In the genomic region with DNA sequence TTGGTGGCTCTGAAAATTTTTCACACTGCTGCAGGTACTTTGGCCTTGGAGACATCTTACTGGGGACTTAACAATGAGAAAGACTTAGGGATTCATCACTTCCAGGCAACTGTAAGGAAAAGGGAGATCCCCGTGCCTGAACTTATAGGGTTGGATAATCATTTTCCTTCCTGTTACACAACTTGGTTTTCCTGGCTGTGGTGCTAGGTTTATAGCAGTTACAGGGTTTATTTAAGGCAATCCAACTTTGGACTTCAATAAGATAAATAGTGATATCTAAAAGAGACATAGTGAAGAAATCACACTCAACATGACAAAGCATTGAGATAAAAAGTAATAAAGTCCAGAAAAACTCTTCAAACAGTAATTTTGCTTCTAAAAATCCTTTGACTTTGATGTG, we compare ENCODE assay signal across 28 cellular contexts.
DNase-seq lines count a peak whose midpoint lies in the region; ATAC-seq, FAIRE-seq and TF ChIP-seq lines count a peak whose summit lies in the region.
"Had no signal": no experiment of that assay in that cellular context is flagged by ENCODE, and none has a peak within 500 bp of the region (broad histone marks: within the 10 kb centered on the region; RNA-seq: fewer than 3 reads in every experiment).

No MANE protein-coding gene starts in this region.

- no peak overlapping the region for H3K27ac ChIP-seq in GM23338 (ENCODE audit: low read depth)
- H3K27ac ChIP-seq in mesenchymal stem cell (ENCODE audit: low read length, poor library complexity, severe bottlenecking), result no peak overlapping the region
- H3K27ac ChIP-seq: ascending aorta, left lung, upper lobe of left lung had no signal

- CTCF ChIA-PET in Calu3 (lab: Charles Lee), result interaction anchor here (0.7 kb wide), 1 partner anchor 1776 kb away, joined by 3 read pairs; no protein-coding TSS in a partner anchor

- no peaks in the 10 kb centered on the region for H3K9me3 ChIP-seq in mesenchymal stem cell (ENCODE audit: control insufficient read depth, low read length)
- H3K9me3 ChIP-seq: ascending aorta, BE2C, left lung, MG63, upper lobe of left lung had no signal

- no peak for TF ChIP-seq CTCF in GM23338 (conservative IDR thresholded peaks at IDR 0.05; ENCODE audit: low read depth in 2 of 2)
- TF ChIP-seq CTCF in fibroblast of villous mesenchyme (IDR thresholded peaks at IDR 0.05; ENCODE audit: insufficient read depth, low read depth, low read length), result no peak
- no peak for TF ChIP-seq CTCF in Calu3 (IDR thresholded peaks at IDR 0.05; ENCODE audit: unreplicated experiment)

- H2AK5ac ChIP-seq in mesenchymal stem cell (ENCODE audit: low read length, severe bottlenecking), result no peak overlapping the region

- no peak overlapping the region for H4K8ac ChIP-seq in mesenchymal stem cell (ENCODE audit: low read length)

- no peak overlapping the region for H3K9ac ChIP-seq in mesenchymal stem cell (ENCODE audit: low read length)

- H3K27ac Mint-ChIP-seq in GM23338 (no peak overlapping the region), Calu3 (ENCODE audit: unreplicated experiment) (no peak overlapping the region)
- H3K27ac Mint-ChIP-seq: activated CD4-positive, alpha-beta memory T cell treated with anti-CD3 and anti-CD28 coated beads, Interleukin-2, amount 10 ng/mL, durations not matched to agents 7 days and 5 days; activated naive CD8-positive, alpha-beta T cell treated with anti-CD3 and anti-CD28 coated beads for 36 hours; activated T-helper 2 cell treated with anti-CD3 and anti-CD28 coated beads, Interferon-gamma antibody, Interleukin-2, Interleukin-4, amounts not matched to agents 10 μg/mL and 5 μg/mL and 100 μg/mL, durations not matched to agents 14 hours and 24 hours and 36 hours; natural killer cell had no signal

- H2AFZ ChIP-seq in GM23338 (peak overlapping the region; percentile 63; the same call in 1 of the 2 replicates), mesenchymal stem cell (ENCODE audit: low read depth, low read length) (no peak overlapping the region)

- no peaks in the 10 kb centered on the region for H3K79me1 ChIP-seq in mesenchymal stem cell (replicated peaks; ENCODE audit: low read length, poor library complexity, severe bottlenecking)

- H2BK12ac ChIP-seq in mesenchymal stem cell (ENCODE audit: low read length in 2 of 2), result no peak overlapping the region

- no peaks in the 10 kb centered on the region for H3K79me2 ChIP-seq in GM23338 (replicated peaks; ENCODE audit: insufficient read depth)

- no peak overlapping the region for H3K4me3 Mint-ChIP-seq in GM23338
- no peak overlapping the region for H3K4me3 Mint-ChIP-seq in Calu3 (ENCODE audit: low read depth, unreplicated experiment)
- H3K4me3 Mint-ChIP-seq: activated CD4-positive, alpha-beta memory T cell treated with anti-CD3 and anti-CD28 coated beads, Interleukin-2, amount 10 ng/mL, durations not matched to agents 7 days and 5 days; activated naive CD8-positive, alpha-beta T cell treated with anti-CD3 and anti-CD28 coated beads for 36 hours; natural killer cell had no signal

- no TSS peak for BruUV-seq in Calu3 (replicated peaks; lab: Mats Ljungman, UMichigan)

- intact Hi-C loops in Calu3 (cut with micrococcal nuclease; ENCODE audit: unreplicated experiment), result no loop called here

- H3K9me2 ChIP-seq in GM23338 (ENCODE audit: insufficient read depth), result no peaks in the 10 kb centered on the region

- DNase-seq in GM23338 (ENCODE audit: low spot score) (no peak), fibroblast of villous mesenchyme (ENCODE audit: low read depth) (peak; percentile 74), mesenchymal stem cell (peak; percentile 71), Calu3 (no peak), OCI-M1 (lab: John Stamatoyannopoulos, UW) (no peak)
- DNase-seq: activated CD4-positive, alpha-beta memory T cell treated with anti-CD3 and anti-CD28 coated beads, Interleukin-2, amount 10 ng/mL, durations not matched to agents 7 days and 5 days; activated CD8-positive, alpha-beta memory T cell treated with anti-CD3 and anti-CD28 coated beads, Interleukin-2, amount 50 U/mL, for 48 hours; activated naive CD8-positive, alpha-beta T cell treated with anti-CD3 and anti-CD28 coated beads for 36 hours; BE2C; central memory CD4-positive, alpha-beta T cell; foreskin melanocyte; H7; left lung; MG63; natural killer cell; NCI-H2029; NCI-H69; retina; stimulated activated CD4-positive, alpha-beta T cell treated with anti-CD3 and anti-CD28 coated beads, Interleukin-4, amount 100 ng/mL, for 1 hour; upper lobe of left lung had no signal

- H3K4me3 ChIP-seq in GM23338 (no peak overlapping the region), fibroblast of villous mesenchyme (ENCODE audit: low read depth, low read length) (no peak overlapping the region), mesenchymal stem cell (ENCODE audit: insufficient read depth in 1 of 2, low read depth in 1 of 2, low read length in 2 of 2) (no peak overlapping the region)
- H3K4me3 ChIP-seq: ascending aorta, K562, left lung, MG63, upper lobe of left lung had no signal

- peak; percentile 82 for FAIRE-seq in colon (lab: Jason Lieb, UNC)
- FAIRE-seq: G401.6, K562 had no signal

- H3K4me1 Mint-ChIP-seq in GM23338 (peaks cover 8% of the 10 kb centered on the region; the same call in 2 of the 3 replicates), Calu3 (ENCODE audit: low read depth, unreplicated experiment) (no peaks in the 10 kb centered on the region)
- H3K4me1 Mint-ChIP-seq: natural killer cell had no signal

- H2BK120ac ChIP-seq in mesenchymal stem cell (ENCODE audit: low read depth, low read length), result no peak overlapping the region

- H3K23ac ChIP-seq in mesenchymal stem cell (ENCODE audit: low read length in 2 of 2), result no peak overlapping the region

- no peak overlapping the region for H3K4ac ChIP-seq in mesenchymal stem cell (ENCODE audit: low read depth in 1 of 2, low read length in 2 of 2)

- H3K9me3 Mint-ChIP-seq in GM23338 (no peaks in the 10 kb centered on the region; the same call in 1 of the 3 replicates), Calu3 (ENCODE audit: low read depth, unreplicated experiment) (no peaks in the 10 kb centered on the region)
- H3K9me3 Mint-ChIP-seq: activated CD4-positive, alpha-beta memory T cell treated with anti-CD3 and anti-CD28 coated beads, Interleukin-2, amount 10 ng/mL, durations not matched to agents 7 days and 5 days; activated naive CD8-positive, alpha-beta T cell treated with anti-CD3 and anti-CD28 coated beads for 36 hours; activated T-helper 2 cell treated with anti-CD3 and anti-CD28 coated beads, Interferon-gamma antibody, Interleukin-2, Interleukin-4, amounts not matched to agents 10 μg/mL and 5 μg/mL and 100 μg/mL, durations not matched to agents 14 hours and 24 hours and 36 hours; natural killer cell had no signal

- H2BK15ac ChIP-seq in mesenchymal stem cell (ENCODE audit: low read depth, poor library complexity, severe bottlenecking), result no peak overlapping the region

- no peaks in the 10 kb centered on the region for H4K20me1 ChIP-seq in GM23338 (replicated peaks; ENCODE audit: insufficient read depth)

- H4K91ac ChIP-seq in mesenchymal stem cell (ENCODE audit: low read length), result no peak overlapping the region

- no peaks in the 10 kb centered on the region for H3F3A ChIP-seq in GM23338 (replicated peaks; ENCODE audit: low read depth)

- H3K4me1 ChIP-seq in GM23338 (ENCODE audit: insufficient read depth) (peaks cover 8% of the 10 kb centered on the region), mesenchymal stem cell (ENCODE audit: control insufficient read depth, insufficient read depth, low read depth, low read length) (no peaks in the 10 kb centered on the region)

- H3K36me3 ChIP-seq in GM23338 (ENCODE audit: insufficient read depth) (no peaks in the 10 kb centered on the region), mesenchymal stem cell (ENCODE audit: control insufficient read depth in 1 of 2, insufficient read depth in 2 of 2, low read depth in 1 of 2, low read length in 2 of 2) (no peaks in the 10 kb centered on the region)
- H3K36me3 ChIP-seq: ascending aorta, BE2C, left lung, MG63, upper lobe of left lung had no signal

- H2BK5ac ChIP-seq in mesenchymal stem cell (ENCODE audit: low read depth, low read length, poor library complexity, severe bottlenecking), result no peak overlapping the region

- H3K27me3 Mint-ChIP-seq in GM23338 (ENCODE audit: insufficient read depth, low read depth, poor library complexity) (peaks cover 4% of the 10 kb centered on the region), Calu3 (ENCODE audit: unreplicated experiment) (no peaks in the 10 kb centered on the region)
- H3K27me3 Mint-ChIP-seq: activated naive CD8-positive, alpha-beta T cell treated with anti-CD3 and anti-CD28 coated beads for 36 hours had no signal

- ATAC-seq in GM23338 (no peak), GM18909 (IDR thresholded peaks at IDR 0.05; ENCODE audit: poor library complexity, unreplicated experiment) (no peak), GM18873 (IDR thresholded peaks at IDR 0.05; ENCODE audit: low FRiP score, unreplicated experiment) (no peak)
- ATAC-seq: activated CD4-positive, CD25-positive, alpha-beta regulatory T cell treated with anti-CD3 and anti-CD28 coated beads, Interleukin-2, amount 50 U/mL, for 24 hours; K562; left lung; natural killer cell had no signal

- H3K4me2 ChIP-seq in GM23338 (no peak overlapping the region), mesenchymal stem cell (ENCODE audit: low read length, poor library complexity, severe bottlenecking) (no peak overlapping the region)

- H3K27me3 ChIP-seq in GM23338 (ENCODE audit: insufficient read depth) (no peaks in the 10 kb centered on the region), mesenchymal stem cell (ENCODE audit: control insufficient read depth in 1 of 2, insufficient read depth in 1 of 2, low read length in 2 of 2) (no peaks in the 10 kb centered on the region)
- H3K27me3 ChIP-seq: ascending aorta, BE2C, left lung, MG63, upper lobe of left lung had no signal

- no peak overlapping the region for H3K18ac ChIP-seq in mesenchymal stem cell (ENCODE audit: low read depth in 1 of 2, low read length in 2 of 2)

- no peak overlapping the region for H3K14ac ChIP-seq in mesenchymal stem cell (ENCODE audit: low read length in 2 of 2)

- no peaks in the 10 kb centered on the region for H3K36me3 Mint-ChIP-seq in GM23338 (ENCODE audit: low read depth)
- H3K36me3 Mint-ChIP-seq in Calu3 (ENCODE audit: insufficient read depth, unreplicated experiment), result no peaks in the 10 kb centered on the region
- H3K36me3 Mint-ChIP-seq: activated naive CD8-positive, alpha-beta T cell treated with anti-CD3 and anti-CD28 coated beads for 36 hours; natural killer cell had no signal

- WGBS in mesenchymal stem cell, result 60% methylated on average over 1 of the region's 1 CpG

TF ChIP-seq in GM23338, 12 proteins besides CTCF, POLR2A, EP300 and RAD21:
- no peak for TF ChIP-seq STAT1 (IDR thresholded peaks at IDR 0.05; ENCODE audit: unreplicated experiment)

Comparison
In these comparisons a context has a peak if more than half of its experiments do, and no peak if none do; other contexts are left out.
1. DNase-seq: peak in fibroblast of villous mesenchyme (single experiment) and mesenchymal stem cell (single experiment); none in GM23338 (single experiment), Calu3 (single experiment) and OCI-M1 (single experiment).